7 cellular contexts compared by ENCODE assay signal in the genomic region with DNA sequence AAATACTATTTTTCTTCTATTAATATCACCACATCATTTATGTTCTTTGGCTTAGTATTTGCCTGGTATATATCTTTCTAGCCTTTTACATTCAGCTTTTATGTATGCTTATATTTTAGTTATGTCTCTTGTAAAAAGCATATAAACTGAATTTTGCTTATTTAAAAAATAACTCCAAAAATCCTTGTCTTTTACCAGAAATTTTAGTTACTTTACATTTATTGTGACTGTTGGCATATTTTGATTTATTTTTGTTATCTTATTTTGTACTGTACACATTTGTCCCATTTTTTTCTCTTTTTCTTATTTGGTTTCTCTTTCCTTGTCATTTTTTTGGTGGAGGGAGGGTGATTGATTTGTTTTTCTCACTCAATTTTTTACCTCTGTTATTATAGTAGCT.
"Had no signal": no experiment of that assay in that cellular context is flagged by ENCODE, and none has a peak within 500 bp of the region (broad histone marks: within the 10 kb centered on the region; RNA-seq: fewer than 3 reads in every experiment).

No MANE protein-coding gene starts in this region.

- FAIRE-seq: GM12878, GM12891, GM12892, GM18507, GM19239 had no signal

- H3K4me3 ChIP-seq: GM12878 had no signal

- ATAC-seq: GM12878 had no signal

- DNase-seq: GDM1, GF-D8 had no signal
